In genomic region chr2:179751184-179751809, GRCh38 we compare ENCODE assay signal across 1 cellular context.
TF ChIP-seq lines count a peak whose summit lies in the region.

No MANE protein-coding gene starts in this region.

TF ChIP-seq in WTC11, 78 proteins besides CTCF, POLR2A, EP300 and RAD21 (continued from another document):
- no peak for TF ChIP-seq E2F4 (CRISPR knock-in tag; IDR thresholded peaks at IDR 0.05; ENCODE audit: borderline replicate concordance, low read depth)
- no peak for TF ChIP-seq ZBTB43 (CRISPR knock-in tag; IDR thresholded peaks at IDR 0.05)
- TF ChIP-seq ELF4 (CRISPR knock-in tag; IDR thresholded peaks at IDR 0.05; ENCODE audit: low read depth): no peak
- TF ChIP-seq E2F5 (CRISPR knock-in tag; IDR thresholded peaks at IDR 0.05): no peak
- TF ChIP-seq OVOL2 (CRISPR knock-in tag; IDR thresholded peaks at IDR 0.05; ENCODE audit: borderline replicate concordance): no peak
TF ChIP-seq in WTC11: peak in this region for 0.
